ENCODE assay signal across 12 cellular contexts in genomic region chr13:35484384-35484783, GRCh38. TPM values are rescaled to one million over a fixed set of nuclear protein-coding genes. Genes with fewer than 3 reads are reported as not detected.
A peak's percentile ranks its signal among the peaks of the same experiment; 100 is the strongest.
DNase-seq lines count a peak whose midpoint lies in the region; ATAC-seq and TF ChIP-seq lines count a peak whose summit lies in the region.
"Had no signal": no experiment of that assay in that cellular context is flagged by ENCODE, and none has a peak within 500 bp of the region (broad histone marks: within the 10 kb centered on the region; RNA-seq: fewer than 3 reads in every experiment).

No MANE protein-coding gene starts in this region.

- no peaks in the 10 kb centered on the region for H3K9me3 Mint-ChIP-seq in brain
- no peaks in the 10 kb centered on the region for H3K9me3 Mint-ChIP-seq in immature natural killer cell

- H3K4me3 Mint-ChIP-seq in brain (peak overlapping the region in 3 of 5 experiments; percentile 66 to 68 (median 66)), immature natural killer cell (no peak overlapping the region)

- H3K27ac Mint-ChIP-seq in brain (peak overlapping the region in 3 of 5 experiments; percentile 73 to 81 (median 77)), immature natural killer cell (no peak overlapping the region)

- H3K27me3 Mint-ChIP-seq in brain = peaks cover 24% of the 10 kb centered on the region
- peaks cover 1 to 15% (median 5%) of the 10 kb centered on the region in 3 donors for H3K27me3 Mint-ChIP-seq in immature natural killer cell (ENCODE audit: low read depth in 3 of 3)

- no peak for ATAC-seq in HG03045 (IDR thresholded peaks at IDR 0.05; ENCODE audit: unreplicated experiment)

- no peaks in the 10 kb centered on the region for H3K36me3 Mint-ChIP-seq in brain
- H3K36me3 Mint-ChIP-seq in immature natural killer cell = no peaks in the 10 kb centered on the region

- no peak for TF ChIP-seq CTCF in brain (conservative IDR thresholded peaks at IDR 0.05)

- H3K4me1 Mint-ChIP-seq in brain (peaks cover 31% of the 10 kb centered on the region), immature natural killer cell (no peaks in the 10 kb centered on the region)

- DNase-seq in NCI-H82 (lab: John Stamatoyannopoulos, UW) (peak; percentile 72), NCI-H82 treated with DMSO at 0.1 percent for 48 hours (lab: John Stamatoyannopoulos, UW; ENCODE audit: unreplicated experiment) (no peak), NCI-H69 (lab: John Stamatoyannopoulos, UW) (peak; percentile 70), immature natural killer cell (no peak), superior temporal gyrus (ENCODE audit: extremely low spot score) (no peak), NCI-H2029 (lab: John Stamatoyannopoulos, UW) (no peak)
- DNase-seq: GOT3, NCI-H1092, NCI-H510A treated with DMSO at 0.1 percent for 48 hours, T-helper 2 cell had no signal

RNA-seq across cellular contexts. Expression of gene MAB21L1, which starts 7.9 kb away (rescaled TPM):
- polyA plus RNA-seq in brain (ENCODE audit: insufficient read depth, low read depth, low replicate concordance) (0.20 TPM), immature natural killer cell (not detected)

Comparison
In these comparisons a context has a peak if more than half of its experiments do, and no peak if none do; other contexts are left out.
1. DNase-seq: peak in NCI-H82 (single experiment) and NCI-H69 (single experiment); none in NCI-H82 treated with DMSO at 0.1 percent for 48 hours (single experiment), immature natural killer cell (0 of 3), superior temporal gyrus (single experiment) and NCI-H2029 (single experiment).
2. H3K27ac Mint-ChIP-seq: peak in brain (3 of 5); none in immature natural killer cell (0 of 6).
3. H3K4me3 Mint-ChIP-seq: peak in brain (3 of 5); none in immature natural killer cell (0 of 5).